In the genomic region with DNA sequence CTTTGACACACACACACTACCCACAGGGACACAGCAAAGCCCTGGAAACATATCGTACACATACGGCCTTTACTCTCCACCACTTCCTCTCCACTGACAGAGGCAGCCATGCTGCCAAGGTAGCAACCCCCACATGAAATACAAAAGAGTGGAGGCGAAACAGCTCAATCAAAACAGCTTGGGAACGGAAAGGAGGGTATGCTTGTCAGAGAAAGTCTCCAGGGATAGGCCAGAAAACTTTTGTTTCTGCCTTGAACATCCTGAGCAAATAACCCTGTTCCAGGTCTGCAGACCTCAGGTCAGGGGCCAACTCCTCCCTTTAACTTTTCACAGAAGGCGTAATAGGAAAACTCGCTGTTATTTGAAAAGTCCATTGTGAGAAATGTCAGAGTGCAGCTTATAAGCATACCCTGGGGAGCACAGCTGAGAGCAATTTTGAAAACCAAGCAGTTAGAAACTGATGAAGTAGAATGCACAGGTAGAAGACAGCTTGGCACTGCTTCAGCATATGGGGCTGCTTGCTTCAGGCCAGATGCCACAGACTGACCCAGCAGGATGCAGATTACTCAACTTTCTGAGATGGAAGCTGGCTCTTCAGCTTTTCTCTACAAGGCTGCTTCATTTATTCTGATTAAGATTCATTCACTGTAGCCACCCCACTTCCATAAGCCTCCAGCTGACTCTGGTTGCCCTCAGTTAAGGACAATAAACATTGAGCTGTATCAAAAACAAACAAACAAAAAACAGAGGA, we compare ENCODE assay signal across 8 cellular contexts. TPM values are rescaled to one million over a fixed set of nuclear protein-coding genes. Genes with fewer than 3 reads are reported as not detected.
A peak's percentile ranks its signal among the peaks of the same experiment; 100 is the strongest.
DNase-seq lines count a peak whose midpoint lies in the region; ATAC-seq and TF ChIP-seq lines count a peak whose summit lies in the region.

No MANE protein-coding gene starts in this region.

- H3K4me1 ChIP-seq in OCI-LY3 (ENCODE audit: low read length) (peaks cover 25% of the 10 kb centered on the region), psoas muscle (peaks cover 54% of the 10 kb centered on the region)

- peaks cover 10% of the 10 kb centered on the region; the same call in 1 of the 2 replicates for H3K79me2 ChIP-seq in OCI-LY3 (ENCODE audit: low read length)

- peak overlapping the region; percentile 77 for H3K27ac ChIP-seq in OCI-LY3 (ENCODE audit: low read length)
- peak overlapping the region; percentile 42 for H3K27ac ChIP-seq in psoas muscle

- H3K36me3 ChIP-seq in OCI-LY3 (replicated peaks; ENCODE audit: low read depth, low read length) (no peaks in the 10 kb centered on the region), psoas muscle (ENCODE audit: insufficient read depth in 1 of 2, low read depth in 1 of 2) (no peaks in the 10 kb centered on the region)

- 60 to 79% (median 66%) methylated on average over 6 of the region's 6 CpGs for WGBS in psoas muscle, 3 donors

- DNase-seq in stimulated activated naive CD4-positive, alpha-beta T cell (lab: John Stamatoyannopoulos, UW) = peak; percentile 13 to 85 (median 46)
- no peak for DNase-seq in stimulated activated naive CD4-positive, alpha-beta T cell treated with Interleukin-2 at 50 U/mL for 16 hours (lab: John Stamatoyannopoulos, UW)
- DNase-seq in psoas muscle (no peak), midbrain (lab: John Stamatoyannopoulos, UW) (no peak), UCSD-AML1 (lab: John Stamatoyannopoulos, UW; ENCODE audit: unreplicated experiment) (no peak)

- ATAC-seq in psoas muscle = peak in 2 of 4 donors; percentile 31 to 44
- no peak for ATAC-seq in HG03457 (IDR thresholded peaks at IDR 0.05; ENCODE audit: unreplicated experiment)

- no peak overlapping the region for H2AFZ ChIP-seq in OCI-LY3 (ENCODE audit: low read depth, low read length)

- H3K9me3 ChIP-seq in OCI-LY3 (ENCODE audit: insufficient read depth, low read length) = no peaks in the 10 kb centered on the region
- no peaks in the 10 kb centered on the region for H3K9me3 ChIP-seq in psoas muscle

- no peaks in the 10 kb centered on the region for H4K20me1 ChIP-seq in OCI-LY3 (ENCODE audit: insufficient read depth, low read length)

- intact Hi-C loops in dendritic cell treated with granulocyte-macrophage colony-stimulating factor and Interleukin-4, amounts not matched to agents 40 ng/mL and 50 ng/mL, for 4 days (cut with micrococcal nuclease) = no loop called here
- intact Hi-C loops in psoas muscle (cut with DNase I) = no loop called here

- H3K27ac Mint-ChIP-seq in dendritic cell treated with granulocyte-macrophage colony-stimulating factor and Interleukin-4, amounts not matched to agents 40 ng/mL and 50 ng/mL, for 4 days = peak overlapping the region; percentile 61

- H3K4me3 ChIP-seq in OCI-LY3 (ENCODE audit: low read length) = peak overlapping the region; percentile 39
- H3K4me3 ChIP-seq in psoas muscle = no peak overlapping the region

- no peaks in the 10 kb centered on the region for H3K27me3 Mint-ChIP-seq in dendritic cell treated with granulocyte-macrophage colony-stimulating factor and Interleukin-4, amounts not matched to agents 40 ng/mL and 50 ng/mL, for 4 days

- peaks cover 31% of the 10 kb centered on the region for H3K36me3 Mint-ChIP-seq in dendritic cell treated with granulocyte-macrophage colony-stimulating factor and Interleukin-4, amounts not matched to agents 40 ng/mL and 50 ng/mL, for 4 days (ENCODE audit: low read depth)

- peak overlapping the region; percentile 57 for H3K4me2 ChIP-seq in OCI-LY3 (ENCODE audit: low read length)

- H3K9me3 Mint-ChIP-seq in dendritic cell treated with granulocyte-macrophage colony-stimulating factor and Interleukin-4, amounts not matched to agents 40 ng/mL and 50 ng/mL, for 4 days = no peaks in the 10 kb centered on the region

- H3K27me3 ChIP-seq in OCI-LY3 (ENCODE audit: low read depth, low read length) (no peaks in the 10 kb centered on the region), psoas muscle (ENCODE audit: insufficient read depth in 3 of 3, low read length in 2 of 3) (no peaks in the 10 kb centered on the region)

- H3K9ac ChIP-seq in OCI-LY3 (ENCODE audit: low read length) = peak overlapping the region; percentile 34

- no peak for TF ChIP-seq CTCF in OCI-LY3 (IDR thresholded peaks at IDR 0.05; ENCODE audit: low read depth, low read length)
- no peak for TF ChIP-seq CTCF in psoas muscle (IDR thresholded peaks at IDR 0.05)

- no peak overlapping the region for H3K4me3 Mint-ChIP-seq in dendritic cell treated with granulocyte-macrophage colony-stimulating factor and Interleukin-4, amounts not matched to agents 40 ng/mL and 50 ng/mL, for 4 days

- H3K4me1 Mint-ChIP-seq in dendritic cell treated with granulocyte-macrophage colony-stimulating factor and Interleukin-4, amounts not matched to agents 40 ng/mL and 50 ng/mL, for 4 days (ENCODE audit: low read depth) = peaks cover 62% of the 10 kb centered on the region

RNA-seq across cellular contexts. Expression of a gene that starts 18.0 kb away (rescaled TPM):
- total RNA-seq in psoas muscle = 10 to 100 TPM; 32.0 to 46.9 (median 40.7) TPM
- 10 to 100 TPM; 18.0 to 41.7 (median 24.2) TPM for polyA plus RNA-seq in psoas muscle

RNA-seq across cellular contexts. Expression of a gene that starts 18.4 kb away (rescaled TPM):
- 10 to 100 TPM; 12.5 to 21.2 (median 13.7) TPM for total RNA-seq in psoas muscle
- 10 to 100 TPM in 2 of 3 donors, 1 to 10 TPM in 1; 6.8 to 23.1 (median 13.9) TPM for polyA plus RNA-seq in psoas muscle

RNA-seq across cellular contexts. Expression of a gene that starts 33.9 kb away (rescaled TPM):
- total RNA-seq in psoas muscle = not detected
- polyA plus RNA-seq in psoas muscle = under 1 TPM; 0.04 to 0.12 (median 0.06) TPM

Comparison
In these comparisons a context has a peak if more than half of its experiments do, and no peak if none do; other contexts are left out.
1. DNase-seq: peak in stimulated activated naive CD4-positive, alpha-beta T cell (6 of 6); none in stimulated activated naive CD4-positive, alpha-beta T cell treated with Interleukin-2 at 50 U/mL for 16 hours (single experiment), psoas muscle (0 of 2), midbrain (single experiment) and UCSD-AML1 (single experiment).